In genomic region chrX:107880054-107880610, GRCh38 we compare ENCODE assay signal across 1 cellular context.
TF ChIP-seq lines count a peak whose summit lies in the region.

No MANE protein-coding gene starts in this region.

TF ChIP-seq in A549, 52 proteins besides CTCF, POLR2A, EP300 and RAD21 (continued from another document):
- TF ChIP-seq, protein P1, sequence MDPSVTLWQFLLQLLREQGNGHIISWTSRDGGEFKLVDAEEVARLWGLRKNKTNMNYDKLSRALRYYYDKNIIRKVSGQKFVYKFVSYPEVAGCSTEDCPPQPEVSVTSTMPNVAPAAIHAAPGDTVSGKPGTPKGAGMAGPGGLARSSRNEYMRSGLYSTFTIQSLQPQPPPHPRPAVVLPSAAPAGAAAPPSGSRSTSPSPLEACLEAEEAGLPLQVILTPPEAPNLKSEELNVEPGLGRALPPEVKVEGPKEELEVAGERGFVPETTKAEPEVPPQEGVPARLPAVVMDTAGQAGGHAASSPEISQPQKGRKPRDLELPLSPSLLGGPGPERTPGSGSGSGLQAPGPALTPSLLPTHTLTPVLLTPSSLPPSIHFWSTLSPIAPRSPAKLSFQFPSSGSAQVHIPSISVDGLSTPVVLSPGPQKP (IDR thresholded peaks at IDR 0.05; ENCODE audit: low read depth, low read length): no peak
